25 cellular contexts compared by ENCODE assay signal in genomic region chr10:128137877-128138276, GRCh38. TPM values are rescaled to one million over a fixed set of nuclear protein-coding genes. Genes with fewer than 3 reads are reported as not detected.
DNase-seq lines count a peak whose midpoint lies in the region; ATAC-seq lines count a peak whose summit lies in the region.
"Had no signal": no experiment of that assay in that cellular context is flagged by ENCODE, and none has a peak within 500 bp of the region (broad histone marks: within the 10 kb centered on the region; RNA-seq: fewer than 3 reads in every experiment).

No MANE protein-coding gene starts in this region.

- H3K79me2 ChIP-seq in GM23248 (ENCODE audit: insufficient read depth) = no peaks in the 10 kb centered on the region
- H3K79me2 ChIP-seq: hepatocyte had no signal

- no peaks in the 10 kb centered on the region for H4K20me1 ChIP-seq in GM23248 (ENCODE audit: insufficient read depth)

- H3K9me2 ChIP-seq in GM23248 (ENCODE audit: insufficient read depth) = no peaks in the 10 kb centered on the region
- H3K9me2 ChIP-seq: SK-N-SH had no signal

- no peak overlapping the region for H3K4me3 ChIP-seq in GM23248
- H3K4me3 ChIP-seq: esophagus squamous epithelium, hepatocyte, ovary, stomach, thyroid gland had no signal

- no peak overlapping the region for H3K9ac ChIP-seq in GM23248
- H3K9ac ChIP-seq: KMS-11, SK-N-SH had no signal

- ATAC-seq in GM18861 (IDR thresholded peaks at IDR 0.05; ENCODE audit: unreplicated experiment) = peak; percentile 62
- peak; percentile 87 for ATAC-seq in HG03575 (IDR thresholded peaks at IDR 0.05; ENCODE audit: extremely low read depth, insufficient number of reproducible peaks, low FRiP score, unreplicated experiment)
- ATAC-seq: CD8-positive, alpha-beta T cell; left cardiac atrium had no signal

- 7 to 9% methylated on average over 1 of the region's 1 CpG for WGBS in GM23248 (ENCODE audit: low coverage in 1 of 2, low lambda C conversion rate in 2 of 2, missing lambda C conversion rate in 2 of 2), 2 experiments

- no peak overlapping the region for H3K27ac ChIP-seq in GM23248
- H3K27ac ChIP-seq: esophagus squamous epithelium, hepatocyte, KMS-11, ovary, stomach, thyroid gland had no signal

- DNase-seq in AG08395 (ENCODE audit: low spot score) (peak; percentile 57), GM23248 (peak; percentile 52), DMS114 treated with DMSO at 0.1 percent for 48 hours (lab: John Stamatoyannopoulos, UW; ENCODE audit: unreplicated experiment) (no peak), NCI-H1105 treated with DMSO at 0.1 percent for 48 hours (lab: John Stamatoyannopoulos, UW) (no peak), SHP77 treated with DMSO at 0.1 percent for 48 hours (lab: John Stamatoyannopoulos, UW) (no peak), COLO668 (lab: John Stamatoyannopoulos, UW; ENCODE audit: unreplicated experiment) (no peak)
- DNase-seq: activated CD4-positive, alpha-beta memory T cell treated with anti-CD3 and anti-CD28 coated beads, Interleukin-2, amount 10 ng/mL, durations not matched to agents 7 days and 5 days; activated CD4-positive, CD25-positive, alpha-beta regulatory T cell treated with anti-CD3 and anti-CD28 coated beads, Interleukin-2, amount 50 U/mL, for 72 hours; activated CD8-positive, alpha-beta memory T cell treated with anti-CD3 and anti-CD28 coated beads, Interleukin-2, amount 50 U/mL, for 48 hours; CD8-positive, alpha-beta T cell; DMS153; esophagus squamous epithelium; GDM1; left cardiac atrium; NCI-H1436; NCI-H446 treated with DMSO at 0.1 percent for 48 hours; ovary; SK-N-SH; stimulated activated CD4-positive, alpha-beta T cell treated with anti-CD3 and anti-CD28 coated beads, Interleukin-2, amount 100 ng/mL, for 24 hours; stomach; thyroid gland had no signal

- no peak overlapping the region for H2AFZ ChIP-seq in GM23248
- H2AFZ ChIP-seq: hepatocyte had no signal

- in situ Hi-C loops in GM23248 (cut with MboI) = no loop called here

- H3F3A ChIP-seq in GM23248 (ENCODE audit: insufficient read depth) = no peaks in the 10 kb centered on the region

- H3K4me2 ChIP-seq in GM23248 (ENCODE audit: unreplicated experiment) = no peak overlapping the region
- H3K4me2 ChIP-seq: hepatocyte, KMS-11, SK-N-SH had no signal

- no peaks in the 10 kb centered on the region for H3K4me1 ChIP-seq in GM23248 (ENCODE audit: insufficient read depth)
- H3K4me1 ChIP-seq: esophagus squamous epithelium, stomach, thyroid gland had no signal

- H3K36me3 ChIP-seq in GM23248 (ENCODE audit: low read depth) = no peaks in the 10 kb centered on the region
- H3K36me3 ChIP-seq: esophagus squamous epithelium, ovary, stomach, thyroid gland had no signal

- H3K9me3 ChIP-seq in GM23248 (ENCODE audit: low read depth) = no peaks in the 10 kb centered on the region
- H3K9me3 ChIP-seq: esophagus squamous epithelium, ovary, SK-N-SH, stomach, thyroid gland had no signal

- H3K27me3 ChIP-seq in GM23248 (replicated peaks; ENCODE audit: insufficient read depth) = peaks cover 5% of the 10 kb centered on the region
- H3K27me3 ChIP-seq: hepatocyte, ovary, stomach, thyroid gland had no signal

RNA-seq across cellular contexts. Expression of gene MKI67, which starts 11.7 kb away (rescaled TPM):
- total RNA-seq in GM23248 (2014; rRNA removed; shearing (Covaris generic)) = 9.5 and 12.2 TPM in 2 replicates
- polyA plus RNA-seq in GM23248 (2016; fragmentation: Nextera tagmentation; extraction: Ambion mirVana) = 19.5 and 22.5 TPM in 2 replicates

Comparison
In these comparisons a context has a peak if more than half of its experiments do, and no peak if none do; other contexts are left out.
1. DNase-seq: peak in AG08395 (single experiment) and GM23248 (single experiment); none in DMS114 treated with DMSO at 0.1 percent for 48 hours (single experiment), NCI-H1105 treated with DMSO at 0.1 percent for 48 hours (single experiment), SHP77 treated with DMSO at 0.1 percent for 48 hours (single experiment) and COLO668 (single experiment).